In genomic region chr5:34245032-34245394, GRCh38 we compare ENCODE assay signal across 8 cellular contexts.
DNase-seq lines count a peak whose midpoint lies in the region; ATAC-seq and TF ChIP-seq lines count a peak whose summit lies in the region.
"Not testable (repeated sequence)": the region's sequence is repeated elsewhere in the genome, so short reads cannot be mapped to it uniquely, and the experiment has no call there.

No MANE protein-coding gene starts in this region.

- H3K27ac ChIP-seq in SU-DHL-6 (ENCODE audit: low read depth, low read length) (peak overlapping the region; percentile 58; the same call in 1 of the 2 replicates), mucosa of rectum (ENCODE audit: low read depth in 2 of 2, low read length in 2 of 2) (peak overlapping the region; percentile 52 to 55)

- not testable (repeated sequence) for H3K4me2 ChIP-seq in SU-DHL-6 (ENCODE audit: low read depth, low read length, poor library complexity, severe bottlenecking)

- not testable (repeated sequence) for H2AFZ ChIP-seq in SU-DHL-6 (ENCODE audit: low read depth, low read length, severe bottlenecking)

- ATAC-seq in GM21529 (IDR thresholded peaks at IDR 0.05; ENCODE audit: unreplicated experiment) (peak; percentile 62), HG03439 (IDR thresholded peaks at IDR 0.05; ENCODE audit: unreplicated experiment) (peak; percentile 69)
- peak; percentile 94 for ATAC-seq in activated naive CD8-positive, alpha-beta T cell treated with anti-CD3 and anti-CD28 coated beads, Interleukin-2, amount 10 ng/mL, durations not matched to agents 7 days and 5 days (ENCODE audit: low read depth)
- peak; percentile 97 for ATAC-seq in stimulated activated naive CD8-positive, alpha-beta T cell treated with anti-CD3 and anti-CD28 coated beads, Interleukin-15, amount 100 ng/mL, for 72 hours

- not testable (repeated sequence) for H3K36me3 ChIP-seq in Caco-2 (ENCODE audit: control insufficient read depth, insufficient read depth, low read length); SU-DHL-6 (ENCODE audit: low read length); mucosa of rectum (ENCODE audit: control insufficient read depth in 2 of 2, insufficient read depth in 2 of 2, low read length in 2 of 2)

- not testable (repeated sequence) for BruUV-seq in Caco-2 (replicated peaks; lab: Mats Ljungman, UMichigan)

- not testable (repeated sequence) for H3K27me3 Mint-ChIP-seq in Caco-2 (ENCODE audit: insufficient read depth, unreplicated experiment); activated naive CD8-positive, alpha-beta T cell treated with anti-CD3 and anti-CD28 coated beads, Interleukin-2, amount 10 ng/mL, durations not matched to agents 7 days and 5 days; stimulated activated naive CD8-positive, alpha-beta T cell treated with anti-CD3 and anti-CD28 coated beads, Interleukin-15, amount 100 ng/mL, for 72 hours

- not testable (repeated sequence) for TF ChIP-seq CTCF in Caco-2 (IDR thresholded peaks at IDR 0.05; ENCODE audit: insufficient read depth in 1 of 2, low read depth in 1 of 2, low read length in 1 of 2, severe bottlenecking in 1 of 2, unreplicated experiment in 1 of 2); SU-DHL-6 (IDR thresholded peaks at IDR 0.05; ENCODE audit: insufficient read depth, low read length, poor library complexity, severe bottlenecking); fibroblast of villous mesenchyme (IDR thresholded peaks at IDR 0.05; ENCODE audit: insufficient read depth, low read depth, low read length)

- CTCF ChIA-PET in Caco-2 (lab: Charles Lee) = not testable (repeated sequence)

- intact Hi-C loops in Caco-2 (cut with micrococcal nuclease; ENCODE audit: unreplicated experiment) = loop anchor here (10.0 kb wide), 1 partner anchor 210 kb away; no protein-coding TSS in a partner anchor

- not testable (repeated sequence) for H3K27ac Mint-ChIP-seq in Caco-2 (ENCODE audit: unreplicated experiment); activated naive CD8-positive, alpha-beta T cell treated with anti-CD3 and anti-CD28 coated beads, Interleukin-2, amount 10 ng/mL, durations not matched to agents 7 days and 5 days; stimulated activated naive CD8-positive, alpha-beta T cell treated with anti-CD3 and anti-CD28 coated beads, Interleukin-15, amount 100 ng/mL, for 72 hours

- not testable (repeated sequence) for DNase-seq in Caco-2; activated naive CD8-positive, alpha-beta T cell treated with anti-CD3 and anti-CD28 coated beads, Interleukin-2, amount 10 ng/mL, durations not matched to agents 7 days and 5 days; fibroblast of villous mesenchyme (ENCODE audit: low read depth); stimulated activated naive CD8-positive, alpha-beta T cell treated with anti-CD3 and anti-CD28 coated beads, Interleukin-15, amount 100 ng/mL, for 72 hours

- H3K9me2 ChIP-seq in SU-DHL-6 (replicated peaks; ENCODE audit: insufficient read depth, low read length) = not testable (repeated sequence)

- H3F3A ChIP-seq in SU-DHL-6 (ENCODE audit: insufficient read depth) = not testable (repeated sequence)

- H3K4me1 Mint-ChIP-seq in Caco-2 (ENCODE audit: low read depth, unreplicated experiment); activated naive CD8-positive, alpha-beta T cell treated with anti-CD3 and anti-CD28 coated beads, Interleukin-2, amount 10 ng/mL, durations not matched to agents 7 days and 5 days: not testable (repeated sequence)
- H3K4me1 Mint-ChIP-seq in stimulated activated naive CD8-positive, alpha-beta T cell treated with anti-CD3 and anti-CD28 coated beads, Interleukin-15, amount 100 ng/mL, for 72 hours = peaks cover 13% of the 10 kb centered on the region

- not testable (repeated sequence) for H3K36me3 Mint-ChIP-seq in Caco-2 (ENCODE audit: insufficient read depth, unreplicated experiment); activated naive CD8-positive, alpha-beta T cell treated with anti-CD3 and anti-CD28 coated beads, Interleukin-2, amount 10 ng/mL, durations not matched to agents 7 days and 5 days

- not testable (repeated sequence) for H3K4me3 Mint-ChIP-seq in Caco-2 (ENCODE audit: unreplicated experiment); activated naive CD8-positive, alpha-beta T cell treated with anti-CD3 and anti-CD28 coated beads, Interleukin-2, amount 10 ng/mL, durations not matched to agents 7 days and 5 days; stimulated activated naive CD8-positive, alpha-beta T cell treated with anti-CD3 and anti-CD28 coated beads, Interleukin-15, amount 100 ng/mL, for 72 hours

- H3K27me3 ChIP-seq in Caco-2 (replicated peaks; ENCODE audit: control insufficient read depth, insufficient read depth, low read length); SU-DHL-6 (ENCODE audit: low read length); mucosa of rectum (ENCODE audit: control insufficient read depth in 2 of 2, insufficient read depth in 2 of 2, low read length in 2 of 2): not testable (repeated sequence)

- POLR2A ChIA-PET in Caco-2 (lab: Charles Lee); activated naive CD8-positive, alpha-beta T cell treated with anti-CD3 and anti-CD28 coated beads, Interleukin-2, amount 10 ng/mL, durations not matched to agents 7 days and 5 days (lab: Charles Lee): not testable (repeated sequence)

- H3K9ac ChIP-seq in SU-DHL-6 (ENCODE audit: low read length); mucosa of rectum (ENCODE audit: low read depth in 1 of 2, low read length in 2 of 2): not testable (repeated sequence)

- peaks cover 17% of the 10 kb centered on the region for H3K79me2 ChIP-seq in SU-DHL-6 (ENCODE audit: insufficient read depth, low read length)

- not testable (repeated sequence) for H3K9me3 ChIP-seq in Caco-2; SU-DHL-6 (ENCODE audit: insufficient read depth, low read length); mucosa of rectum (ENCODE audit: control insufficient read depth in 2 of 2, low read length in 2 of 2)

- H3K4me1 ChIP-seq in Caco-2; mucosa of rectum (ENCODE audit: control insufficient read depth in 2 of 2, insufficient read depth in 2 of 2, low read length in 2 of 2): not testable (repeated sequence)

- not testable (repeated sequence) for H4K20me1 ChIP-seq in SU-DHL-6 (ENCODE audit: low read depth, low read length)

- not testable (repeated sequence) for H3K9me3 Mint-ChIP-seq in Caco-2 (ENCODE audit: unreplicated experiment); activated naive CD8-positive, alpha-beta T cell treated with anti-CD3 and anti-CD28 coated beads, Interleukin-2, amount 10 ng/mL, durations not matched to agents 7 days and 5 days; stimulated activated naive CD8-positive, alpha-beta T cell treated with anti-CD3 and anti-CD28 coated beads, Interleukin-15, amount 100 ng/mL, for 72 hours

- H3K4me3 ChIP-seq in Caco-2 (ENCODE audit: low read depth, low read length) (peak overlapping the region; percentile 29), fibroblast of villous mesenchyme (ENCODE audit: low read depth, low read length) (peak overlapping the region; percentile 41)
- not testable (repeated sequence) for H3K4me3 ChIP-seq in SU-DHL-6 (ENCODE audit: insufficient read depth, low read length, poor library complexity, severe bottlenecking); mucosa of rectum (ENCODE audit: low read length in 2 of 2)
